8 cellular contexts compared by ENCODE assay signal in genomic region chr19:4524808-4525562, GRCh38. TPM values are rescaled to one million over a fixed set of nuclear protein-coding genes. Genes with fewer than 3 reads are reported as not detected.
DNase-seq lines count a peak whose midpoint lies in the region; ATAC-seq, FAIRE-seq and TF ChIP-seq lines count a peak whose summit lies in the region.

No MANE protein-coding gene starts in this region.

- H3K27me3 ChIP-seq in RWPE2 (ENCODE audit: insufficient read depth, poor library complexity, severe bottlenecking) (no peaks in the 10 kb centered on the region), heart right ventricle (no peaks in the 10 kb centered on the region)

- WGBS in heart right ventricle, 2 donors = 68 to 70% methylated on average over 23 of the region's 23 CpGs

- H3K27ac ChIP-seq in RWPE2 (ENCODE audit: poor library complexity, severe bottlenecking) (no peak overlapping the region), heart right ventricle (no peak overlapping the region)

- CTCF ChIA-PET in AG04449 (lab: Yijun Ruan, JAX) = interaction anchor here (0.6 to 5.8 kb wide), 23 partner anchors 9 to 261 kb away, joined by 3 to 84 read pairs (median 4); partner anchors contain the start of genes CHAF1A, LRG1 and PLIN5

- peak; percentile 17 for FAIRE-seq in GM12892 (lab: Jason Lieb, UNC)

- intact Hi-C loops in heart right ventricle (cut with DNase I) = loop anchor here in 3 of 10 donors (10.0 kb wide), 2 partner anchors 250 to 260 kb away; partner anchors contain the start of gene SHD (in 1 of the 3)

- TF ChIP-seq CTCF in AG04449 (IDR thresholded peaks at IDR 0.05; ENCODE audit: insufficient read depth, low read length, missing control alignments) (peak; percentile 83), RWPE2 (IDR thresholded peaks at IDR 0.05; ENCODE audit: poor library complexity, severe bottlenecking) (peak; percentile 60), heart right ventricle (IDR thresholded peaks at IDR 0.05) (peak; percentile 57 to 84 (median 71))

- H3K4me1 ChIP-seq in RWPE2 (ENCODE audit: insufficient read depth, poor library complexity, severe bottlenecking) = peaks cover 1% of the 10 kb centered on the region
- peaks cover 0 to 12% (median 1%) of the 10 kb centered on the region in 9 donors for H3K4me1 ChIP-seq in heart right ventricle

- H3K9me3 ChIP-seq in RWPE2 (ENCODE audit: severe bottlenecking) (no peaks in the 10 kb centered on the region), heart right ventricle (no peaks in the 10 kb centered on the region)

- POLR2A ChIA-PET in AG04449 (lab: Yijun Ruan, JAX) = interaction anchor here (1.0 kb wide), 1 partner anchor 10 kb away, joined by 4 read pairs; the partner anchor contains the start of gene PLIN5

- H3K36me3 ChIP-seq in RWPE2 (ENCODE audit: low read depth) (no peaks in the 10 kb centered on the region), heart right ventricle (no peaks in the 10 kb centered on the region)

- ATAC-seq in RWPE2 (ENCODE audit: low read depth) (0 out of 3 replicates have a peak, but pooled peaks have one; percentile 57), heart right ventricle (peak in 5 of 8 donors; percentile 30 to 64 (median 47)), HG02588 (IDR thresholded peaks at IDR 0.05; ENCODE audit: unreplicated experiment) (no peak), GM19351 (IDR thresholded peaks at IDR 0.05; ENCODE audit: unreplicated experiment) (no peak)

- TF ChIP-seq POLR2A in GM12892 (IDR thresholded peaks at IDR 0.05; ENCODE audit: low read depth, low read length) = no peak

- H3K4me3 ChIP-seq in AG04449 (ENCODE audit: low read depth, low read length) (no peak overlapping the region), RWPE2 (ENCODE audit: severe bottlenecking) (no peak overlapping the region), heart right ventricle (peak overlapping the region in 2 of 10 donors; percentile 3 to 21)

- DNase-seq in AG04449 (ENCODE audit: low read depth, low spot score) (no peak), GM12892 (ENCODE audit: insufficient read length) (peak; percentile 71), RWPE2 (ENCODE audit: low spot score) (no peak), heart right ventricle (peak; percentile 49 to 74)
- DNase-seq in activated effector memory CD4-positive, alpha-beta T cell treated with anti-CD3 and anti-CD28 coated beads, Interleukin-2, amount 50 U/mL, for 16 hours = peak; percentile 88
- peak; percentile 45 to 70 (median 66) for DNase-seq in stimulated activated CD4-positive, alpha-beta T cell treated with anti-CD3 and anti-CD28 coated beads, Interleukin-12 subunit alpha, Interleukin-12 subunit beta, amount 100 ng/mL, for 48 hours (ENCODE audit: low read depth in 2 of 3, low spot score in 1 of 3)

RNA-seq across cellular contexts. Expression of gene PLIN4, which starts 6.7 kb away (rescaled TPM):
- polyA plus RNA-seq in GM12892 (2012; ENCODE audit: missing spikeins) = 0.51 TPM
- 100 to 1,000 TPM; 143 to 416 (median 198) TPM for total RNA-seq in heart right ventricle
- polyA plus RNA-seq in heart right ventricle = 100 to 1,000 TPM in 1 of 2 donors, 10 to 100 TPM in 1; 42.0 to 225 TPM

RNA-seq across cellular contexts. Expression of gene PLIN5, which starts 10.0 kb away (rescaled TPM):
- polyA plus RNA-seq in GM12892 (2012; ENCODE audit: missing spikeins) = 0.32 TPM
- total RNA-seq in heart right ventricle = 100 to 1,000 TPM in 1 of 10 donors, 10 to 100 TPM in 9; 33.6 to 144 (median 45.7) TPM
- polyA plus RNA-seq in heart right ventricle = 100 to 1,000 TPM in 1 of 2 donors, 10 to 100 TPM in 1; 25.7 to 149 TPM

RNA-seq across cellular contexts. Expression of gene LRG1, which starts 14.9 kb away (rescaled TPM):
- polyA plus RNA-seq in GM12892 (2012; ENCODE audit: missing spikeins) = 2.8 TPM
- 1 to 10 TPM in 1 of 10 donors, under 1 TPM in 9; 0.06 to 1.3 (median 0.31) TPM for total RNA-seq in heart right ventricle
- under 1 TPM; 0.15 to 0.29 TPM for polyA plus RNA-seq in heart right ventricle

RNA-seq across cellular contexts. Expression of gene SEMA6B, which starts 34.5 kb away (rescaled TPM):
- polyA plus RNA-seq in GM12892 (2012; ENCODE audit: missing spikeins) = not detected
- 10 to 100 TPM in 4 of 10 donors, 1 to 10 TPM in 6; 3.4 to 27.9 (median 9.0) TPM for total RNA-seq in heart right ventricle
- 10 to 100 TPM in 1 of 2 donors, 1 to 10 TPM in 1; 9.1 to 12.8 TPM for polyA plus RNA-seq in heart right ventricle

RNA-seq across cellular contexts. Expression of gene HDGFL2, which starts 52.9 kb away (rescaled TPM):
- 15.9 TPM for polyA plus RNA-seq in GM12892 (2012; ENCODE audit: missing spikeins)
- 10 to 100 TPM; 20.5 to 39.0 (median 26.7) TPM for total RNA-seq in heart right ventricle
- 10 to 100 TPM; 32.9 to 40.9 TPM for polyA plus RNA-seq in heart right ventricle

Comparison
In these comparisons a context has a peak if more than half of its experiments do, and no peak if none do; other contexts are left out.
1. DNase-seq: peak in GM12892 (single experiment), activated effector memory CD4-positive, alpha-beta T cell treated with anti-CD3 and anti-CD28 coated beads, Interleukin-2, amount 50 U/mL, for 16 hours (single experiment), heart right ventricle (2 of 2) and stimulated activated CD4-positive, alpha-beta T cell treated with anti-CD3 and anti-CD28 coated beads, Interleukin-12 subunit alpha, Interleukin-12 subunit beta, amount 100 ng/mL, for 48 hours (3 of 3); none in AG04449 (single experiment) and RWPE2 (single experiment).
2. ATAC-seq: peak in RWPE2 (single experiment) and heart right ventricle (5 of 8); none in HG02588 (single experiment) and GM19351 (single experiment).
3. Peak in every context shown above with its lines, with median percentiles within 50 percentile points of each other: CTCF ChIP-seq.